ENCODE assay signal across 24 cellular contexts in genomic region chr14:63345826-63346225, GRCh38. TPM values are rescaled to one million over a fixed set of nuclear protein-coding genes. Genes with fewer than 3 reads are reported as not detected.
DNase-seq lines count a peak whose midpoint lies in the region; ATAC-seq and TF ChIP-seq lines count a peak whose summit lies in the region.
"Had no signal": no experiment of that assay in that cellular context is flagged by ENCODE, and none has a peak within 500 bp of the region (broad histone marks: within the 10 kb centered on the region; RNA-seq: fewer than 3 reads in every experiment).

No MANE protein-coding gene starts in this region.

- H3K4me3 ChIP-seq in right atrium auricular region (no peak overlapping the region), right cardiac atrium (ENCODE audit: low read length) (no peak overlapping the region)
- H3K4me3 ChIP-seq: GM12878, SJSA1 had no signal

- TF ChIP-seq CTCF in right atrium auricular region (IDR thresholded peaks at IDR 0.05): no peak

- no peak for ATAC-seq in GM18868 (IDR thresholded peaks at IDR 0.05; ENCODE audit: unreplicated experiment)
- ATAC-seq in right cardiac atrium: no peak
- ATAC-seq: GM12878, PC-3 had no signal

- CTCF ChIA-PET in HEK293T (lab: Yijun Ruan, JAX): no interaction called here

- WGBS in right cardiac atrium: 78% methylated on average over 3 of the region's 3 CpGs

- H3K9me3 ChIP-seq in right atrium auricular region (no peaks in the 10 kb centered on the region), right cardiac atrium (ENCODE audit: control insufficient read depth, low read length) (no peaks in the 10 kb centered on the region)
- H3K9me3 ChIP-seq: SJSA1 had no signal

- H3K36me3 ChIP-seq in right atrium auricular region: no peaks in the 10 kb centered on the region
- H3K36me3 ChIP-seq: SJSA1 had no signal

- no peaks in the 10 kb centered on the region for H3K4me1 ChIP-seq in right atrium auricular region
- no peaks in the 10 kb centered on the region for H3K4me1 ChIP-seq in right cardiac atrium (ENCODE audit: control insufficient read depth, insufficient read depth, low read length)
- H3K4me1 ChIP-seq: SJSA1 had no signal

- H3K27ac ChIP-seq in right atrium auricular region (no peak overlapping the region), right cardiac atrium (ENCODE audit: low read length) (no peak overlapping the region)
- H3K27ac ChIP-seq: HL-60, RWPE1, SJSA1 had no signal

- POLR2A ChIA-PET in HEK293T (lab: Yijun Ruan, JAX): no interaction called here

- H3K27me3 ChIP-seq in right atrium auricular region (no peaks in the 10 kb centered on the region), right cardiac atrium (ENCODE audit: control insufficient read depth, insufficient read depth) (no peaks in the 10 kb centered on the region)

- peak; percentile 26 for DNase-seq in COLO668 (lab: John Stamatoyannopoulos, UW; ENCODE audit: unreplicated experiment)
- DNase-seq in HEK293T (ENCODE audit: extremely low spot score): no peak
- DNase-seq in NCI-H2107 treated with DMSO at 0.1 percent for 48 hours (lab: John Stamatoyannopoulos, UW; ENCODE audit: unreplicated experiment): peak; percentile 95
- DNase-seq in SHP77 treated with DMSO at 0.1 percent for 48 hours (lab: John Stamatoyannopoulos, UW): peak; percentile 21
- DNase-seq in right atrium auricular region (ENCODE audit: low spot score): no peak
- DNase-seq in right cardiac atrium: no peak
- DNase-seq in HK-2 (ENCODE audit: unreplicated experiment): no peak
- DNase-seq: ACHN; CD4-positive, CD25-positive, alpha-beta regulatory T cell; DND-41; Kasumi-1; MM.1S; NCI-H146; NCI-H524 treated with DMSO at 0.1 percent for 48 hours; PC-3; SW 1271 had no signal

- intact Hi-C loops in right cardiac atrium (cut with DNase I): no loop called here

TF ChIP-seq in HEK293T, 16 proteins besides CTCF, POLR2A, EP300 and RAD21:
- no peak for TF ChIP-seq SUZ12 (IDR thresholded peaks at IDR 0.05)
- no peak for TF ChIP-seq ELF4 (IDR thresholded peaks at IDR 0.05)
- TF ChIP-seq L3MBTL2 (conservative IDR thresholded peaks at IDR 0.05): no peak
- TF ChIP-seq FOXK2 (IDR thresholded peaks at IDR 0.05): no peak
- TF ChIP-seq HDGF (IDR thresholded peaks at IDR 0.05; ENCODE audit: borderline replicate concordance): no peak
- TF ChIP-seq ZNF384 (IDR thresholded peaks at IDR 0.05): no peak
- no peak for TF ChIP-seq FOXA1 (IDR thresholded peaks at IDR 0.05)
- no peak for TF ChIP-seq NFRKB (IDR thresholded peaks at IDR 0.05)
- TF ChIP-seq, protein P1, sequence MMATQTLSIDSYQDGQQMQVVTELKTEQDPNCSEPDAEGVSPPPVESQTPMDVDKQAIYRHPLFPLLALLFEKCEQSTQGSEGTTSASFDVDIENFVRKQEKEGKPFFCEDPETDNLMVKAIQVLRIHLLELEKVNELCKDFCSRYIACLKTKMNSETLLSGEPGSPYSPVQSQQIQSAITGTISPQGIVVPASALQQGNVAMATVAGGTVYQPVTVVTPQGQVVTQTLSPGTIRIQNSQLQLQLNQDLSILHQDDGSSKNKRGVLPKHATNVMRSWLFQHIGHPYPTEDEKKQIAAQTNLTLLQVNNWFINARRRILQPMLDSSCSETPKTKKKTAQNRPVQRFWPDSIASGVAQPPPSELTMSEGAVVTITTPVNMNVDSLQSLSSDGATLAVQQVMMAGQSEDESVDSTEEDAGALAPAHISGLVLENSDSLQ (IDR thresholded peaks at IDR 0.05): peak; percentile 41

RNA-seq across cellular contexts. Expression of gene GPHB5, which starts 27.1 kb away (rescaled TPM):
- total RNA-seq in right atrium auricular region (not detected), right cardiac atrium (not detected)
- not detected for polyA plus RNA-seq in right cardiac atrium
- total RNA-seq: CD4-positive, CD25-positive, alpha-beta regulatory T cell; GM12878; H4; PC-3; SJSA1; T-helper 2 cell treated with Interferon-gamma antibody and Interleukin-4, amounts not matched to agents 100 ng/mL and 5 ng/mL, for 36 hours had no signal
- polyA plus RNA-seq: CD4-positive, CD25-positive, alpha-beta regulatory T cell; GM12878; IgD-negative memory B cell had no signal

Comparison
In these comparisons a context has a peak if more than half of its experiments do, and no peak if none do; other contexts are left out.
1. DNase-seq: peak in COLO668 (single experiment), NCI-H2107 treated with DMSO at 0.1 percent for 48 hours (single experiment) and SHP77 treated with DMSO at 0.1 percent for 48 hours (single experiment); none in HEK293T (single experiment), right atrium auricular region (single experiment), right cardiac atrium (0 of 3) and HK-2 (single experiment).